Comparison of ENCODE assay signal across 10 cellular contexts in the genomic region with DNA sequence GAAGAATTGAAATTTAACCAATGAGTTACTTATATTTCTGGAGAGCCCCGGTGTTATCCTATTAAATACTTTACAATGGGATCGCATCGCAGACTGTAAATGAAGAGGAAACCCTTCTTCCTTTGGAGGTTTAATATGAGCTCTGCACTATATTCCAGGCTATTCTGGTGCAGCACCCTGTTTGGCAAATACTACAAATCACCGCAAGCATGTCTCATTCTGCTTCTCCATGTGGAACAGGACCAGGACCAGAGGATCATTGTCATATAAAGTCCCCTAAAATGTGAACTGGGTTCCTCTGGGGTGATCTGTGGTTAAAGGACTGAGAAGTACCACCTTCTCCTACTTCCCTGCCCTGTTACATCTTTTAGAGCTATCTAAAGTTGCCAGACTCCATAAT.
"Had no signal": no experiment of that assay in that cellular context is flagged by ENCODE, and none has a peak within 500 bp of the region (broad histone marks: within the 10 kb centered on the region; RNA-seq: fewer than 3 reads in every experiment).

No MANE protein-coding gene starts in this region.

- H3K9me3 ChIP-seq: body of pancreas, left lung, pancreas had no signal

- H3K4me3 ChIP-seq: body of pancreas, left lung, pancreas had no signal

- H3K27ac ChIP-seq: body of pancreas, left lung, pancreas had no signal

- H3K36me3 ChIP-seq: left lung, pancreas had no signal

- ATAC-seq: body of pancreas; esophagus mucosa; left lung; stimulated activated effector memory CD8-positive, alpha-beta T cell treated with anti-CD3 and anti-CD28 coated beads, Interleukin-12 subunit alpha, Interleukin-12 subunit beta, amount 100 ng/mL, for 72 hours; T-helper 17 cell had no signal

- H3K27me3 ChIP-seq: body of pancreas, left lung, pancreas had no signal

- DNase-seq: activated effector memory CD4-positive, alpha-beta T cell treated with Interleukin-2 at 50 U/mL for 16 hours; activated T-cell treated with anti-CD3 and anti-CD28 coated beads, Interleukin-2, amount 50 U/mL, for 24 hours; islet precursor cell; left lung; pancreas; small intestine; T-helper 17 cell had no signal

- H3K4me1 ChIP-seq: left lung, pancreas had no signal
